8 cellular contexts compared by ENCODE assay signal in genomic region chr20:43448748-43449535, GRCh38. TPM values are rescaled to one million over a fixed set of nuclear protein-coding genes. Genes with fewer than 3 reads are reported as not detected.
DNase-seq lines count a peak whose midpoint lies in the region; ATAC-seq lines count a peak whose summit lies in the region.

No MANE protein-coding gene starts in this region.

- H3K4me3 ChIP-seq in CD4-positive, CD25-positive, alpha-beta regulatory T cell (ENCODE audit: low read depth, low read length): no peak overlapping the region
- no peak overlapping the region for H3K4me3 ChIP-seq in HAP-1

- H3K27ac ChIP-seq in CD4-positive, CD25-positive, alpha-beta regulatory T cell (ENCODE audit: insufficient read depth, low read length, poor library complexity, severe bottlenecking): no peak overlapping the region

- H3K4me1 Mint-ChIP-seq in CD4-positive, CD25-positive, alpha-beta regulatory T cell: peaks cover 0 to 7% (median 3%) of the 10 kb centered on the region in 4 donors
- H3K4me1 Mint-ChIP-seq in natural killer cell treated with Interleukin-12 subunit alpha and Interleukin-12 subunit beta and Interleukin-15 and Interleukin-18, amount 100 ng/mL, for 72 hours (ENCODE audit: low read depth in 2 of 2): peaks cover 0 to 4% of the 10 kb centered on the region in 2 donors

- peak overlapping the region in 1 of 3 donors; percentile 88 for H3K27ac Mint-ChIP-seq in CD4-positive, CD25-positive, alpha-beta regulatory T cell
- H3K27ac Mint-ChIP-seq in natural killer cell treated with Interleukin-12 subunit alpha and Interleukin-12 subunit beta and Interleukin-15 and Interleukin-18, amount 100 ng/mL, for 72 hours: no peak overlapping the region

- peak in 1 of 2 donors; percentile 65 for ATAC-seq in CD4-positive, CD25-positive, alpha-beta regulatory T cell (ENCODE audit: low read depth in 2 of 2)
- ATAC-seq in esophagus mucosa: peak; percentile 59
- ATAC-seq in natural killer cell treated with Interleukin-12 subunit alpha and Interleukin-12 subunit beta and Interleukin-15 and Interleukin-18, amount 100 ng/mL, for 72 hours: peak; percentile 62 to 65
- ATAC-seq in HG03460 (IDR thresholded peaks at IDR 0.05; ENCODE audit: unreplicated experiment): no peak
- no peak for ATAC-seq in HG02798 (IDR thresholded peaks at IDR 0.05; ENCODE audit: poor library complexity, unreplicated experiment)

- no peaks in the 10 kb centered on the region for H3K36me3 Mint-ChIP-seq in CD4-positive, CD25-positive, alpha-beta regulatory T cell
- no peaks in the 10 kb centered on the region for H3K36me3 Mint-ChIP-seq in natural killer cell treated with Interleukin-12 subunit alpha and Interleukin-12 subunit beta and Interleukin-15 and Interleukin-18, amount 100 ng/mL, for 72 hours

- no peaks in the 10 kb centered on the region for H3K36me3 ChIP-seq in CD4-positive, CD25-positive, alpha-beta regulatory T cell (ENCODE audit: control insufficient read depth, insufficient read depth, low read length)
- H3K36me3 ChIP-seq in HAP-1 (replicated peaks): no peaks in the 10 kb centered on the region

- H3K27me3 ChIP-seq in CD4-positive, CD25-positive, alpha-beta regulatory T cell (ENCODE audit: control insufficient read depth, insufficient read depth, low read length): no peaks in the 10 kb centered on the region
- no peaks in the 10 kb centered on the region for H3K27me3 ChIP-seq in HAP-1 (ENCODE audit: low read depth)

- H3K27me3 Mint-ChIP-seq in CD4-positive, CD25-positive, alpha-beta regulatory T cell: peaks cover 43% of the 10 kb centered on the region
- peaks cover 11 to 24% of the 10 kb centered on the region in 2 donors for H3K27me3 Mint-ChIP-seq in natural killer cell treated with Interleukin-12 subunit alpha and Interleukin-12 subunit beta and Interleukin-15 and Interleukin-18, amount 100 ng/mL, for 72 hours

- in situ Hi-C loops in HAP-1 (cut with MboI; ENCODE audit: low sequenced_read_pairs): no loop called here

- H3K4me3 Mint-ChIP-seq in CD4-positive, CD25-positive, alpha-beta regulatory T cell: peak overlapping the region in 2 of 4 donors; percentile 2 to 23
- no peak overlapping the region for H3K4me3 Mint-ChIP-seq in natural killer cell treated with Interleukin-12 subunit alpha and Interleukin-12 subunit beta and Interleukin-15 and Interleukin-18, amount 100 ng/mL, for 72 hours

- peaks cover 3% of the 10 kb centered on the region for H3K4me1 ChIP-seq in CD4-positive, CD25-positive, alpha-beta regulatory T cell (ENCODE audit: control insufficient read depth, insufficient read depth, low read length, poor library complexity, severe bottlenecking)
- no peaks in the 10 kb centered on the region for H3K4me1 ChIP-seq in HAP-1

- no peaks in the 10 kb centered on the region for H3K9me3 ChIP-seq in CD4-positive, CD25-positive, alpha-beta regulatory T cell (ENCODE audit: control insufficient read depth in 2 of 2, low read length in 2 of 2)
- no peaks in the 10 kb centered on the region for H3K9me3 ChIP-seq in HAP-1

- H3K9me3 Mint-ChIP-seq in CD4-positive, CD25-positive, alpha-beta regulatory T cell: no peaks in the 10 kb centered on the region
- H3K9me3 Mint-ChIP-seq in natural killer cell treated with Interleukin-12 subunit alpha and Interleukin-12 subunit beta and Interleukin-15 and Interleukin-18, amount 100 ng/mL, for 72 hours: no peaks in the 10 kb centered on the region

- DNase-seq in CD4-positive, CD25-positive, alpha-beta regulatory T cell: peak; percentile 16 to 57 (median 46)
- peak; percentile 47 to 58 for DNase-seq in HAP-1 (ENCODE audit: low spot score in 2 of 2)
- DNase-seq in NCI-H82 (lab: John Stamatoyannopoulos, UW): peak; percentile 80
- peak; percentile 25 for DNase-seq in activated T-cell treated with anti-CD3 and anti-CD28 coated beads for 24 hours (ENCODE audit: low read depth)
- no peak for DNase-seq in natural killer cell treated with Interleukin-12 subunit alpha and Interleukin-12 subunit beta and Interleukin-15 and Interleukin-18, amount 100 ng/mL, for 72 hours (ENCODE audit: low spot score)

RNA-seq across cellular contexts. Expression of gene SRSF6, which starts 8.8 kb away (rescaled TPM):
- 269 TPM for total RNA-seq in CD4-positive, CD25-positive, alpha-beta regulatory T cell
- polyA plus RNA-seq in CD4-positive, CD25-positive, alpha-beta regulatory T cell: 10 to 100 TPM; 41.0 to 59.3 (median 51.6) TPM
- total RNA-seq in esophagus mucosa: 75.8 TPM
- 100 to 1,000 TPM; 153 to 164 TPM for total RNA-seq in natural killer cell treated with Interleukin-12 subunit alpha and Interleukin-12 subunit beta and Interleukin-15 and Interleukin-18, amount 100 ng/mL, for 72 hours

RNA-seq across cellular contexts. Expression of gene L3MBTL1, which starts 58.6 kb away (rescaled TPM):
- 17.2 TPM for total RNA-seq in CD4-positive, CD25-positive, alpha-beta regulatory T cell
- polyA plus RNA-seq in CD4-positive, CD25-positive, alpha-beta regulatory T cell: 1 to 10 TPM; 1.0 to 2.8 (median 1.5) TPM
- 4.9 TPM for total RNA-seq in esophagus mucosa
- 10 to 100 TPM in 1 of 2 donors, 1 to 10 TPM in 1; 7.0 to 12.9 TPM for total RNA-seq in natural killer cell treated with Interleukin-12 subunit alpha and Interleukin-12 subunit beta and Interleukin-15 and Interleukin-18, amount 100 ng/mL, for 72 hours

Comparison
In these comparisons a context has a peak if more than half of its experiments do, and no peak if none do; other contexts are left out.
1. ATAC-seq: peak in esophagus mucosa (single experiment) and natural killer cell treated with Interleukin-12 subunit alpha and Interleukin-12 subunit beta and Interleukin-15 and Interleukin-18, amount 100 ng/mL, for 72 hours (2 of 2); none in HG03460 (single experiment) and HG02798 (single experiment).